Comparison of ENCODE assay signal across 1 cellular context in the genomic region with DNA sequence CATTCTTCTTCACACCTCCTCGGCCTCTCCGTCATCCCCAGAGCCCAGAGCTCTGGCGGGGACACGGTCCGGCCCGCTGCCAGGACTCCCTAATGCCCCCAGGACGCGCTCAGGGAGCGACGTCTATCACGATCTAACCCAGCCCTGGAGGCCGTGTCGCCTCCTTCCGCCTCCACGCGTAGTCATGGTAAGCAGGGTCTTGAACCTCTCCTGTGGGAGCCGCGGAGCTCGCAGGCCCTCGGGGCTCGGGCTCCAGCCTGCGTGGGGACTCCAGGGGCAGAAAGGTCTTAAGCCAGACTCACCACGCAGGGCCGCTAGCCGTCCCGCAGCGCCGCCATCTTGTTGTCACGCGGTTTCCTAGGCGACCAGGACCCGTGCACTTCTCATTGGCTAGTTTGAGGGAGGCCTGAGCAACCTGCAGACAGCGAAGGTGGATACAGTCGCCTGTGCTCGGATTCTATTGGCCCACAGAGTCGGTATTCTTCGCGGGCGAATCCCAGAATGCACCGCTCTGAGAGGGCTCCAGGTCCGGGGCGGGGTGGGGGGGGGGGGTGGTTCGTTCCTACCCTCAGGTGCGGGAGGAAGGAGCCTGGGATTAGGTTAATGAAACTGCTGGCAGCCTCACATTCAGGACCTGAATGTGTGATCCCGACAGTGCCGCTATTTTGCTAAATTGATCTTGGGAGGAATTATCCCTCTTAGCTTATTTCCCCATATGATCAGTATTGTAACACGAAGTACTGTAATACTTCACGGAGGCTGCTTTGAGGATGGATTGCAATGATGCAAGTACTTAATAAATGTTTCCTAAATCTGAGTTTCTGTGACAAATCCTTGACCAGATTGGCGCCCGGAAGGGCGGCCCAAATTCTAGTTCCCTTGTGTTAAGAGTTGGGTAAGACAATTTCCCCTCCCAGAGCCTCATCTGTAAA.
A peak's percentile ranks its signal among the peaks of the same experiment; 100 is the strongest.
TF ChIP-seq lines count a peak whose summit lies in the region.

A gene with protein sequence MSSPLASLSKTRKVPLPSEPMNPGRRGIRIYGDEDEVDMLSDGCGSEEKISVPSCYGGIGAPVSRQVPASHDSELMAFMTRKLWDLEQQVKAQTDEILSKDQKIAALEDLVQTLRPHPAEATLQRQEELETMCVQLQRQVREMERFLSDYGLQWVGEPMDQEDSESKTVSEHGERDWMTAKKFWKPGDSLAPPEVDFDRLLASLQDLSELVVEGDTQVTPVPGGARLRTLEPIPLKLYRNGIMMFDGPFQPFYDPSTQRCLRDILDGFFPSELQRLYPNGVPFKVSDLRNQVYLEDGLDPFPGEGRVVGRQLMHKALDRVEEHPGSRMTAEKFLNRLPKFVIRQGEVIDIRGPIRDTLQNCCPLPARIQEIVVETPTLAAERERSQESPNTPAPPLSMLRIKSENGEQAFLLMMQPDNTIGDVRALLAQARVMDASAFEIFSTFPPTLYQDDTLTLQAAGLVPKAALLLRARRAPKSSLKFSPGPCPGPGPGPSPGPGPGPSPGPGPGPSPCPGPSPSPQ (minus strand): TSS at position 347 of the 932 bp plus-strand sequence. CDS start 3,753 bp downstream, outside the sequence.

TF ChIP-seq in HepG2, 621 proteins besides CTCF, POLR2A, EP300 and RAD21 (continued from another document):
- TF ChIP-seq KDM2A (CRISPR knock-in tag; IDR thresholded peaks at IDR 0.05; ENCODE audit: borderline replicate concordance, low read depth) (peak; percentile 50), PRMT3 (CRISPR knock-in tag; IDR thresholded peaks at IDR 0.05; ENCODE audit: borderline replicate concordance, low read depth) (no peak), GATAD1 (CRISPR knock-in tag; IDR thresholded peaks at IDR 0.05) (peak; percentile 94), MTA1 (CRISPR knock-in tag; IDR thresholded peaks at IDR 0.05; ENCODE audit: borderline replicate concordance) (peak; percentile 75; the same call in 1 of the 2 replicates), BRD4 (CRISPR knock-in tag; IDR thresholded peaks at IDR 0.05) (no peak), SALL1 (CRISPR knock-in tag; IDR thresholded peaks at IDR 0.05) (peak; percentile 65), ZNF776 (CRISPR knock-in tag; IDR thresholded peaks at IDR 0.05) (peak; percentile 56; the same call in 1 of the 2 replicates), ZNF230 (CRISPR knock-in tag; IDR thresholded peaks at IDR 0.05) (0 out of 2 replicates have a peak, but pooled peaks have one; percentile 80), GABPB1 (CRISPR knock-in tag; IDR thresholded peaks at IDR 0.05) (peak; percentile 56), ZNF350 (CRISPR knock-in tag; IDR thresholded peaks at IDR 0.05; ENCODE audit: borderline replicate concordance, low read depth) (peak; percentile 61; the same call in 1 of the 2 replicates), NFYB (CRISPR knock-in tag; IDR thresholded peaks at IDR 0.05) (peak; percentile 93), DR1 (CRISPR knock-in tag; IDR thresholded peaks at IDR 0.05) (0 out of 2 replicates have a peak, but pooled peaks have one; percentile 40), BORCS8-MEF2B (CRISPR knock-in tag; IDR thresholded peaks at IDR 0.05) (peak; percentile 66; the same call in 1 of the 2 replicates), RNF2 (conservative IDR thresholded peaks at IDR 0.05; ENCODE audit: low read depth) (0 out of 2 replicates have a peak, but pooled peaks have one; percentile 26), SIN3B (IDR thresholded peaks at IDR 0.05; ENCODE audit: low read length) (peak; percentile 80; the same call in 1 of the 2 replicates), ZNF546 (CRISPR knock-in tag; conservative IDR thresholded peaks at IDR 0.05) (no peak), ZNF280B (CRISPR knock-in tag; IDR thresholded peaks at IDR 0.05; ENCODE audit: borderline replicate concordance) (peak; percentile 73; the same call in 1 of the 2 replicates), MAZ (IDR thresholded peaks at IDR 0.05; ENCODE audit: borderline replicate concordance, low read depth, low read length) (no peak), MAZ (CRISPR knock-in tag; IDR thresholded peaks at IDR 0.05; ENCODE audit: low read depth) (0 out of 2 replicates have a peak, but pooled peaks have one; percentile 49), HDAC1 (CRISPR knock-in tag; IDR thresholded peaks at IDR 0.05) (peak; percentile 97), SPEN (CRISPR knock-in tag; IDR thresholded peaks at IDR 0.05; ENCODE audit: low read depth) (peak; percentile 57; the same call in 1 of the 2 replicates), NRL (CRISPR knock-in tag; IDR thresholded peaks at IDR 0.05; ENCODE audit: borderline replicate concordance) (no peak; the same call in 1 of the 2 replicates), NAIF1 (CRISPR knock-in tag; IDR thresholded peaks at IDR 0.05; ENCODE audit: borderline replicate concordance) (no peak), ZKSCAN5 (CRISPR knock-in tag; IDR thresholded peaks at IDR 0.05) (no peak), ZNF34 (CRISPR knock-in tag; IDR thresholded peaks at IDR 0.05; ENCODE audit: borderline replicate concordance) (0 out of 2 replicates have a peak, but pooled peaks have one; percentile 38)
- TF ChIP-seq, protein P1, sequence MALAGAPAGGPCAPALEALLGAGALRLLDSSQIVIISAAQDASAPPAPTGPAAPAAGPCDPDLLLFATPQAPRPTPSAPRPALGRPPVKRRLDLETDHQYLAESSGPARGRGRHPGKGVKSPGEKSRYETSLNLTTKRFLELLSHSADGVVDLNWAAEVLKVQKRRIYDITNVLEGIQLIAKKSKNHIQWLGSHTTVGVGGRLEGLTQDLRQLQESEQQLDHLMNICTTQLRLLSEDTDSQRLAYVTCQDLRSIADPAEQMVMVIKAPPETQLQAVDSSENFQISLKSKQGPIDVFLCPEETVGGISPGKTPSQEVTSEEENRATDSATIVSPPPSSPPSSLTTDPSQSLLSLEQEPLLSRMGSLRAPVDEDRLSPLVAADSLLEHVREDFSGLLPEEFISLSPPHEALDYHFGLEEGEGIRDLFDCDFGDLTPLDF (CRISPR knock-in tag; IDR thresholded peaks at IDR 0.05) = peak; percentile 95
- TF ChIP-seq, protein P2, sequence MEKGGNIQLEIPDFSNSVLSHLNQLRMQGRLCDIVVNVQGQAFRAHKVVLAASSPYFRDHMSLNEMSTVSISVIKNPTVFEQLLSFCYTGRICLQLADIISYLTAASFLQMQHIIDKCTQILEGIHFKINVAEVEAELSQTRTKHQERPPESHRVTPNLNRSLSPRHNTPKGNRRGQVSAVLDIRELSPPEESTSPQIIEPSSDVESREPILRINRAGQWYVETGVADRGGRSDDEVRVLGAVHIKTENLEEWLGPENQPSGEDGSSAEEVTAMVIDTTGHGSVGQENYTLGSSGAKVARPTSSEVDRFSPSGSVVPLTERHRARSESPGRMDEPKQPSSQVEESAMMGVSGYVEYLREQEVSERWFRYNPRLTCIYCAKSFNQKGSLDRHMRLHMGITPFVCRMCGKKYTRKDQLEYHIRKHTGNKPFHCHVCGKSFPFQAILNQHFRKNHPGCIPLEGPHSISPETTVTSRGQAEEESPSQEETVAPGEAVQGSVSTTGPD (CRISPR knock-in tag; IDR thresholded peaks at IDR 0.05) = no peak
